In genomic region chr4:128600996-128601857, GRCh38 we compare ENCODE assay signal across 8 cellular contexts.
DNase-seq lines count a peak whose midpoint lies in the region; ATAC-seq, FAIRE-seq and TF ChIP-seq lines count a peak whose summit lies in the region.

No MANE protein-coding gene starts in this region.

- H3K4me3 ChIP-seq in right lobe of liver, result no peak overlapping the region

- peak overlapping the region in 1 of 3 donors; percentile 8 for H3K27ac ChIP-seq in right lobe of liver

- H3K4me1 ChIP-seq in right lobe of liver, result peaks cover 0 to 9% (median 0%) of the 10 kb centered on the region in 4 donors

- 37% methylated on average over 9 of the region's 14 CpGs for WGBS in right lobe of liver (ENCODE audit: insufficient coverage, low coverage, low lambda C conversion rate, missing lambda C conversion rate)

- peak; percentile 94 for DNase-seq in DMS153 (lab: John Stamatoyannopoulos, UW)
- peak; percentile 20 for DNase-seq in NCI-H2081 treated with DMSO at 0.1 percent for 48 hours (lab: John Stamatoyannopoulos, UW)
- peak; percentile 57 for DNase-seq in cerebellar cortex (ENCODE audit: low spot score)
- DNase-seq in right lobe of liver, result peak in 1 of 3 donors; percentile 65
- DNase-seq in urothelium cell line (ENCODE audit: low spot score), result peak; percentile 88
- no peak for DNase-seq in cortex of kidney (lab: John Stamatoyannopoulos, UW)
- no peak for DNase-seq in NOMO-1 (lab: John Stamatoyannopoulos, UW; ENCODE audit: unreplicated experiment in 2 of 2)
- DNase-seq in GF-D8 (lab: John Stamatoyannopoulos, UW), result no peak

- peak; percentile 17 for TF ChIP-seq POLR2A in right lobe of liver (IDR thresholded peaks at IDR 0.05)

- intact Hi-C loops in right lobe of liver (cut with DNase I), result no loop called here

- ATAC-seq in right lobe of liver, result peak; percentile 64 to 95 (median 80)

- no peaks in the 10 kb centered on the region for H3K27me3 ChIP-seq in right lobe of liver

- no peaks in the 10 kb centered on the region for H3K36me3 ChIP-seq in right lobe of liver

- no peak for TF ChIP-seq CTCF in right lobe of liver (IDR thresholded peaks at IDR 0.05)

- H3K9me3 ChIP-seq in right lobe of liver, result no peaks in the 10 kb centered on the region

- FAIRE-seq in urothelium cell line (lab: Jason Lieb, UNC), result peak; percentile 67

Comparison
In these comparisons a context has a peak if more than half of its experiments do, and no peak if none do; other contexts are left out.
1. DNase-seq: peak in DMS153 (single experiment), NCI-H2081 treated with DMSO at 0.1 percent for 48 hours (single experiment), cerebellar cortex (single experiment) and urothelium cell line (single experiment); none in cortex of kidney (single experiment), NOMO-1 (0 of 2) and GF-D8 (single experiment).